28 cellular contexts compared by ENCODE assay signal in the genomic region with DNA sequence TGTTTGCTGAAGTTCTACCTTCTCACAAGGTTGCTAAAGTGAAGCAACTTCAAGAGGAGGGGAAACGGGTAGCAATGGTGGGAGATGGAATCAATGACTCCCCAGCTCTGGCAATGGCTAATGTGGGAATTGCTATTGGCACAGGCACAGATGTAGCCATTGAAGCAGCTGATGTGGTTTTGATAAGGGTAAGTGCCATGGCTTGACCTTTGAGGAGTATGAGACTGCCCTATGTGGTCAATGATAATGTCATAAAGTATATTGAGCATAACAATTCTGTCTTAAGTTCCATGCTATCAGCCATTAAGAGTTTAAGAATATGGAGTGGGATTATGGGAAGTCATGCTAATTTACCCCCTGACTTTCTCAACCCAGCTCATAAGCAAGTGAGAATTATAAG.
"Had no signal": no experiment of that assay in that cellular context is flagged by ENCODE, and none has a peak within 500 bp of the region (broad histone marks: within the 10 kb centered on the region; RNA-seq: fewer than 3 reads in every experiment).

No MANE protein-coding gene starts in this region.

- H3K4me1 Mint-ChIP-seq: natural killer cell; nephron; neural progenitor cell; stimulated activated memory B cell treated with anti-CD40 and anti-IgM and Interleukin-4, amounts not matched to agents 10 μg/mL and 1 μg/mL and 100 μg/mL, for 72 hours had no signal

- H3K4me3 Mint-ChIP-seq: naive thymus-derived CD4-positive, alpha-beta T cell; natural killer cell; nephron; neural progenitor cell; stimulated activated memory B cell treated with anti-CD40 and anti-IgM and Interleukin-4, amounts not matched to agents 10 μg/mL and 1 μg/mL and 100 μg/mL, for 72 hours; stimulated activated naive CD8-positive, alpha-beta T cell treated with anti-CD3 and anti-CD28 coated beads, Interleukin-15, Interleukin-2, amounts not matched to agents 100 ng/mL and 50 ng/mL, for 24 hours; type B pancreatic cell had no signal

- H3K27me3 Mint-ChIP-seq: naive thymus-derived CD4-positive, alpha-beta T cell; progenitor cell of endocrine pancreas; stimulated activated memory B cell treated with anti-CD40 and anti-IgM and Interleukin-4, amounts not matched to agents 10 μg/mL and 1 μg/mL and 100 μg/mL, for 72 hours; stimulated activated naive CD8-positive, alpha-beta T cell treated with anti-CD3 and anti-CD28 coated beads, Interleukin-15, Interleukin-2, amounts not matched to agents 100 ng/mL and 50 ng/mL, for 24 hours; type B pancreatic cell had no signal

- H3K27ac Mint-ChIP-seq: natural killer cell; nephron; neural progenitor cell; progenitor cell of endocrine pancreas; stimulated activated memory B cell treated with anti-CD40 and anti-IgM and Interleukin-4, amounts not matched to agents 10 μg/mL and 1 μg/mL and 100 μg/mL, for 72 hours; stimulated activated naive CD8-positive, alpha-beta T cell treated with anti-CD3 and anti-CD28 coated beads, Interleukin-15, Interleukin-2, amounts not matched to agents 100 ng/mL and 50 ng/mL, for 24 hours; type B pancreatic cell had no signal

- DNase-seq: naive thymus-derived CD4-positive, alpha-beta T cell; natural killer cell; occipital lobe; ovary; posterior cingulate gyrus; psoas muscle; right cardiac atrium; right lobe of liver; sigmoid colon; spleen; stimulated activated CD4-positive, alpha-beta T cell treated with anti-CD3 and anti-CD28 coated beads, Interleukin-12 subunit alpha, Interleukin-12 subunit beta, amount 100 ng/mL, for 4 hours; stimulated activated CD4-positive, alpha-beta T cell treated with anti-CD3 and anti-CD28 coated beads, Interleukin-1b, Interleukin-23, amount 100 ng/mL, for 48 hours; stimulated activated CD4-positive, alpha-beta T cell treated with anti-CD3 and anti-CD28 coated beads, Interleukin-4, amount 100 ng/mL, for 1 hour; stimulated activated CD4-positive, alpha-beta T cell treated with anti-CD3 and anti-CD28 coated beads, Interleukin-4, amount 100 ng/mL, for 4 hours; stimulated activated CD8-positive, alpha-beta memory T cell treated with anti-CD3 and anti-CD28 coated beads, Interleukin-4, amount 100 ng/mL, for 48 hours; stimulated activated naive CD4-positive, alpha-beta T cell; substantia nigra; testis; tibial artery; transverse colon; upper lobe of right lung; uterus had no signal

- ATAC-seq: naive thymus-derived CD4-positive, alpha-beta T cell; natural killer cell; psoas muscle; right cardiac atrium; right lobe of liver; stimulated activated memory B cell treated with anti-CD40 and anti-IgM and Interleukin-4, amounts not matched to agents 10 μg/mL and 1 μg/mL and 100 μg/mL, for 72 hours; upper lobe of right lung had no signal

- H3K9me3 Mint-ChIP-seq: naive thymus-derived CD4-positive, alpha-beta T cell; natural killer cell; neural progenitor cell; stimulated activated memory B cell treated with anti-CD40 and anti-IgM and Interleukin-4, amounts not matched to agents 10 μg/mL and 1 μg/mL and 100 μg/mL, for 72 hours; stimulated activated naive CD8-positive, alpha-beta T cell treated with anti-CD3 and anti-CD28 coated beads, Interleukin-15, Interleukin-2, amounts not matched to agents 100 ng/mL and 50 ng/mL, for 24 hours; type B pancreatic cell had no signal
